ENCODE assay signal across 8 cellular contexts in genomic region chr1:42463906-42464305, GRCh38. TPM values are rescaled to one million over a fixed set of nuclear protein-coding genes. Genes with fewer than 3 reads are reported as not detected.
DNase-seq lines count a peak whose midpoint lies in the region; ATAC-seq and TF ChIP-seq lines count a peak whose summit lies in the region.

No MANE protein-coding gene starts in this region.

- ATAC-seq in RWPE2 (ENCODE audit: low read depth) (no peak), left lobe of liver (no peak), HG03108 (IDR thresholded peaks at IDR 0.05; ENCODE audit: unreplicated experiment) (no peak), HG03045 (IDR thresholded peaks at IDR 0.05; ENCODE audit: unreplicated experiment) (no peak)

- TF ChIP-seq CTCF in GM06990 (IDR thresholded peaks at IDR 0.05; ENCODE audit: insufficient read depth, low read length, poor library complexity, severe bottlenecking) (no peak), RWPE2 (IDR thresholded peaks at IDR 0.05; ENCODE audit: poor library complexity, severe bottlenecking) (no peak), fibroblast of pulmonary artery (IDR thresholded peaks at IDR 0.05; ENCODE audit: low read length, missing control alignments) (no peak), retinal pigment epithelial cell (conservative IDR thresholded peaks at IDR 0.05; ENCODE audit: low read depth, low read length) (no peak)

- no peak overlapping the region for H3K27ac ChIP-seq in RWPE2 (ENCODE audit: poor library complexity, severe bottlenecking)

- peaks cover 5% of the 10 kb centered on the region for H3K4me1 ChIP-seq in RWPE2 (ENCODE audit: insufficient read depth, poor library complexity, severe bottlenecking)

- H3K9me3 ChIP-seq in RWPE2 (ENCODE audit: severe bottlenecking): no peaks in the 10 kb centered on the region

- H3K27me3 ChIP-seq in GM06990 (replicated peaks; ENCODE audit: control insufficient read depth, insufficient read depth, low read length) (no peaks in the 10 kb centered on the region), RWPE2 (ENCODE audit: insufficient read depth, poor library complexity, severe bottlenecking) (no peaks in the 10 kb centered on the region)

- H3K4me3 ChIP-seq in GM06990 (replicated peaks; ENCODE audit: low read depth, low read length) (peak overlapping the region; percentile 70; the same call in 1 of the 2 replicates), RWPE2 (ENCODE audit: severe bottlenecking) (peak overlapping the region; percentile 58), fibroblast of pulmonary artery (replicated peaks; ENCODE audit: low read depth, low read length) (peak overlapping the region; percentile 79), retinal pigment epithelial cell (ENCODE audit: low read length) (peak overlapping the region; percentile 83)

- H3K36me3 ChIP-seq in GM06990 (ENCODE audit: control insufficient read depth, insufficient read depth, low read length): peaks cover 5% of the 10 kb centered on the region
- H3K36me3 ChIP-seq in RWPE2 (ENCODE audit: low read depth): peaks cover 12% of the 10 kb centered on the region

- no peak for DNase-seq in GM06990 (ENCODE audit: extremely low read depth, insufficient read length)
- no peak for DNase-seq in RWPE2 (ENCODE audit: low spot score)
- no peak for DNase-seq in fibroblast of pulmonary artery (ENCODE audit: low read depth)
- DNase-seq in retinal pigment epithelial cell (ENCODE audit: low read depth): no peak
- no peak for DNase-seq in left lobe of liver (ENCODE audit: low spot score)
- DNase-seq in SHP77 treated with DMSO at 0.1 percent for 48 hours (lab: John Stamatoyannopoulos, UW): no peak

RNA-seq across cellular contexts. Expression of gene CCDC30, which starts 0.8 kb away (rescaled TPM):
- 1.7 TPM for total RNA-seq in left lobe of liver

RNA-seq across cellular contexts. Expression of gene PPCS, which starts 7.6 kb away (rescaled TPM):
- 45.7 TPM for total RNA-seq in left lobe of liver

RNA-seq across cellular contexts. Expression of gene ZMYND12, which starts 8.1 kb away (rescaled TPM):
- total RNA-seq in left lobe of liver: 3.9 TPM
